Comparison of ENCODE assay signal across 31 cellular contexts in genomic region chr1:237568955-237569354, GRCh38.
"Had no signal": no experiment of that assay in that cellular context is flagged by ENCODE, and none has a peak within 500 bp of the region (broad histone marks: within the 10 kb centered on the region; RNA-seq: fewer than 3 reads in every experiment).

No MANE protein-coding gene starts in this region.

- H3K36me3 ChIP-seq: SJSA1 had no signal

- H3K36me3 Mint-ChIP-seq: activated CD8-positive, alpha-beta memory T cell treated with anti-CD3 and anti-CD28 coated beads, Interleukin-2, amount 10 ng/mL, durations not matched to agents 7 days and 5 days; activated naive CD4-positive, alpha-beta T cell treated with anti-CD3 and anti-CD28 coated beads, Interleukin-2, amount 50 U/mL, for 72 hours had no signal

- H3K27ac ChIP-seq: ascending aorta, body of pancreas, KMS-11, SJSA1 had no signal

- H3K27ac Mint-ChIP-seq: activated CD8-positive, alpha-beta memory T cell treated with anti-CD3 and anti-CD28 coated beads, Interleukin-2, amount 10 ng/mL, durations not matched to agents 7 days and 5 days; activated naive CD4-positive, alpha-beta T cell treated with anti-CD3 and anti-CD28 coated beads, Interleukin-2, amount 50 U/mL, for 72 hours; activated naive CD8-positive, alpha-beta T cell treated with anti-CD3 and anti-CD28 coated beads, Interleukin-2, amount 50 U/mL, for 24 hours; T-helper 1 cell treated with Interleukin-12 subunit alpha and Interleukin-12 subunit beta and Interleukin-4 antibody, amounts not matched to agents 30 μg/mL and 1 μg/mL, for 36 hours had no signal

- H3K4me2 ChIP-seq: KMS-11 had no signal

- H3K9me3 Mint-ChIP-seq: activated naive CD4-positive, alpha-beta T cell treated with anti-CD3 and anti-CD28 coated beads, Interleukin-2, amount 50 U/mL, for 72 hours; activated naive CD8-positive, alpha-beta T cell treated with anti-CD3 and anti-CD28 coated beads, Interleukin-2, amount 50 U/mL, for 24 hours; activated T-cell treated with anti-CD3 and anti-CD28 coated beads, Interleukin-2, amount 50 U/mL, for 4 hours had no signal

- DNase-seq: activated CD4-positive, alpha-beta T cell treated with anti-CD3 and anti-CD28 coated beads for 48 hours; activated CD4-positive, alpha-beta T cell treated with anti-CD3 and anti-CD28 coated beads, Interleukin-2, amount 50 U/mL, for 48 hours; activated CD8-positive, alpha-beta memory T cell treated with anti-CD3 and anti-CD28 coated beads, Interleukin-2, amount 10 ng/mL, durations not matched to agents 7 days and 5 days; activated effector memory CD4-positive, alpha-beta T cell treated with anti-CD3 and anti-CD28 coated beads, Interleukin-2, amount 50 U/mL, for 16 hours; activated naive CD4-positive, alpha-beta T cell treated with Interleukin-2 at 50 U/mL for 16 hours; activated naive CD8-positive, alpha-beta T cell treated with anti-CD3 and anti-CD28 coated beads, Interleukin-2, amount 50 U/mL, for 24 hours; activated T-cell treated with anti-CD3 and anti-CD28 coated beads, Interleukin-2, amount 50 U/mL, for 4 hours; amniotic stem cell; body of pancreas; MM.1S; NCI-H1105; NCI-H1436; NCI-H1694 treated with DMSO at 0.1 percent for 48 hours; NCI-H2029 treated with DMSO at 0.1 percent for 48 hours; NCI-H345; NCI-H510A; NCI-H526 treated with DMSO at 0.1 percent for 48 hours; NCI-H82; NK-92 treated with Interleukin-12 subunit alpha and Interleukin-12 subunit beta, amount 100 ng/mL, for 24 hours; OCI-M1; RPMI8226; SHP77; SW 1271 had no signal

- H3K4me3 Mint-ChIP-seq: activated CD8-positive, alpha-beta memory T cell treated with anti-CD3 and anti-CD28 coated beads, Interleukin-2, amount 10 ng/mL, durations not matched to agents 7 days and 5 days; activated naive CD8-positive, alpha-beta T cell treated with anti-CD3 and anti-CD28 coated beads, Interleukin-2, amount 50 U/mL, for 24 hours; activated T-cell treated with anti-CD3 and anti-CD28 coated beads, Interleukin-2, amount 50 U/mL, for 4 hours; T-helper 1 cell treated with Interleukin-12 subunit alpha and Interleukin-12 subunit beta and Interleukin-4 antibody, amounts not matched to agents 30 μg/mL and 1 μg/mL, for 36 hours had no signal

- H3K4me3 ChIP-seq: ascending aorta, body of pancreas, SJSA1 had no signal

- H3K9me3 ChIP-seq: ascending aorta, body of pancreas, SJSA1 had no signal

- H3K4me1 Mint-ChIP-seq: activated CD8-positive, alpha-beta memory T cell treated with anti-CD3 and anti-CD28 coated beads, Interleukin-2, amount 10 ng/mL, durations not matched to agents 7 days and 5 days; activated naive CD8-positive, alpha-beta T cell treated with anti-CD3 and anti-CD28 coated beads, Interleukin-2, amount 50 U/mL, for 24 hours had no signal

- H3K4me1 ChIP-seq: ascending aorta, body of pancreas, SJSA1 had no signal

- H3K9ac ChIP-seq: KMS-11 had no signal

- H3K27me3 Mint-ChIP-seq: activated CD8-positive, alpha-beta memory T cell treated with anti-CD3 and anti-CD28 coated beads, Interleukin-2, amount 10 ng/mL, durations not matched to agents 7 days and 5 days; activated naive CD8-positive, alpha-beta T cell treated with anti-CD3 and anti-CD28 coated beads, Interleukin-2, amount 50 U/mL, for 24 hours had no signal

- ATAC-seq: activated CD4-positive, CD25-positive, alpha-beta regulatory T cell treated with anti-CD3 and anti-CD28 coated beads, Interleukin-2, amount 50 U/mL, for 24 hours; activated CD8-positive, alpha-beta memory T cell treated with anti-CD3 and anti-CD28 coated beads, Interleukin-2, amount 10 ng/mL, durations not matched to agents 7 days and 5 days; activated naive CD4-positive, alpha-beta T cell treated with anti-CD3 and anti-CD28 coated beads, Interleukin-2, amount 50 U/mL, for 72 hours; activated naive CD8-positive, alpha-beta T cell treated with anti-CD3 and anti-CD28 coated beads, Interleukin-2, amount 50 U/mL, for 24 hours; activated T-cell treated with anti-CD3 and anti-CD28 coated beads, Interleukin-2, amount 50 U/mL, for 4 hours; body of pancreas; Panc1; SK-N-SH treated with all-trans-retinoic acid at 6 μM for 48 hours had no signal

- H3K27me3 ChIP-seq: ascending aorta, body of pancreas, SJSA1 had no signal
